Comparison of ENCODE assay signal across 7 cellular contexts in genomic region chr4:2008671-2008920, GRCh38. TPM values are rescaled to one million over a fixed set of nuclear protein-coding genes. Genes with fewer than 3 reads are reported as not detected.
DNase-seq lines count a peak whose midpoint lies in the region; ATAC-seq, FAIRE-seq and TF ChIP-seq lines count a peak whose summit lies in the region.

No MANE protein-coding gene starts in this region.

- no peak for TF ChIP-seq POLR2A in adrenal gland (IDR thresholded peaks at IDR 0.05)

- 0 to 2% (median 0%) methylated on average over 7 to 27 of the region's 27 CpGs for WGBS in adrenal gland, 4 donors

- H3K9ac ChIP-seq in HUES6 (ENCODE audit: low read length) (peak overlapping the region; percentile 95), kidney (ENCODE audit: low read length in 2 of 2) (peak overlapping the region; percentile 93)

- H3K27me3 ChIP-seq in HUES6 (ENCODE audit: control insufficient read depth, insufficient read depth, low read length) (no peaks in the 10 kb centered on the region), adrenal gland (no peaks in the 10 kb centered on the region)

- peak overlapping the region; percentile 100 for H3K27ac ChIP-seq in HUES6 (ENCODE audit: low read depth, low read length)
- H3K27ac ChIP-seq in adrenal gland = peak overlapping the region; percentile 89 to 100 (median 96)
- H3K27ac ChIP-seq in kidney (ENCODE audit: low read depth in 2 of 2, low read length in 2 of 2) = peak overlapping the region; percentile 99
- H3K27ac ChIP-seq in temporal lobe (ENCODE audit: low read depth, low read length) = peak overlapping the region; percentile 90

- no peak for ATAC-seq in HG03039 (IDR thresholded peaks at IDR 0.05; ENCODE audit: unreplicated experiment)

- intact Hi-C loops in adrenal gland (cut with DNase I) (loop anchor here in 1 of 2 donors (10.0 kb wide), 1 partner anchor 94 kb away; no protein-coding TSS in a partner anchor), kidney (cut with DNase I) (no loop called here)

- DNase-seq in adrenal gland (peak in 1 of 7 donors; percentile 31), kidney (no peak), SW480 (ENCODE audit: low spot score) (no peak), cerebellar nuclear complex (lab: John Stamatoyannopoulos, UW) (no peak)

- no peak for FAIRE-seq in kidney (lab: Jason Lieb, UNC)

- H3K4me3 ChIP-seq in HUES6 (ENCODE audit: low read depth, low read length) = peak overlapping the region; percentile 100
- H3K4me3 ChIP-seq in adrenal gland = peak overlapping the region; percentile 68 to 100 (median 88)
- peak overlapping the region; percentile 96 for H3K4me3 ChIP-seq in kidney (ENCODE audit: low read length in 2 of 2)

- TF ChIP-seq CTCF in adrenal gland (IDR thresholded peaks at IDR 0.05) (no peak), kidney (IDR thresholded peaks at IDR 0.05; ENCODE audit: borderline replicate concordance, extremely low read depth, insufficient read depth) (no peak)

- H3K9me3 ChIP-seq in HUES6 (ENCODE audit: control insufficient read depth, insufficient read depth, low read depth, low read length) (no peaks in the 10 kb centered on the region), adrenal gland (replicated peaks in 1 of 3) (no peaks in the 10 kb centered on the region), kidney (ENCODE audit: control insufficient read depth in 1 of 2, low read length in 2 of 2) (no peaks in the 10 kb centered on the region)

- H3K36me3 ChIP-seq in HUES6 (ENCODE audit: control insufficient read depth, insufficient read depth, low read length) (peaks cover 5% of the 10 kb centered on the region), adrenal gland (replicated peaks in 1 of 2) (peaks cover 0 to 3% of the 10 kb centered on the region in 2 donors), kidney (ENCODE audit: control insufficient read depth in 1 of 2, insufficient read depth in 2 of 2, low read length in 2 of 2) (peaks cover 0 to 5% of the 10 kb centered on the region in 2 donors)

- peaks cover 5% of the 10 kb centered on the region; the same call in 1 of the 2 replicates for H3K4me1 ChIP-seq in HUES6 (ENCODE audit: control insufficient read depth, insufficient read depth, low read length)
- peaks cover 9 to 32% of the 10 kb centered on the region in 2 donors for H3K4me1 ChIP-seq in adrenal gland (replicated peaks in 1 of 2)
- H3K4me1 ChIP-seq in kidney (ENCODE audit: control insufficient read depth in 1 of 2, insufficient read depth in 1 of 2, low read depth in 1 of 2, low read length in 2 of 2) = peaks cover 0 to 13% of the 10 kb centered on the region in 2 donors

RNA-seq across cellular contexts. Expression of gene NELFA, which starts 0.2 kb away (rescaled TPM):
- total RNA-seq in adrenal gland = 10 to 100 TPM; 16.4 to 50.3 (median 25.6) TPM
- 10 to 100 TPM in 2 of 3 donors, 1 to 10 TPM in 1; 8.5 to 55.2 (median 34.0) TPM for polyA plus RNA-seq in adrenal gland
- 39.1 TPM for total RNA-seq in kidney
- 17.8 TPM for polyA plus RNA-seq in kidney (ENCODE audit: insufficient read depth, low read depth, low replicate concordance)
- 12.3 TPM for total RNA-seq in temporal lobe

RNA-seq across cellular contexts. Expression of gene NAT8L, which starts 50.5 kb away (rescaled TPM):
- total RNA-seq in adrenal gland (1 to 10 TPM in 2 of 8 donors, under 1 TPM in 6; 0.18 to 1.6 (median 0.55) TPM), kidney (2.7 TPM), temporal lobe (10.8 TPM)
- polyA plus RNA-seq in adrenal gland (1 to 10 TPM in 1 of 3 donors, under 1 TPM in 2; 0.18 to 1.3 (median 0.40) TPM), kidney (ENCODE audit: insufficient read depth, low read depth, low replicate concordance) (12.5 TPM)
